ENCODE assay signal across 8 cellular contexts in the genomic region with DNA sequence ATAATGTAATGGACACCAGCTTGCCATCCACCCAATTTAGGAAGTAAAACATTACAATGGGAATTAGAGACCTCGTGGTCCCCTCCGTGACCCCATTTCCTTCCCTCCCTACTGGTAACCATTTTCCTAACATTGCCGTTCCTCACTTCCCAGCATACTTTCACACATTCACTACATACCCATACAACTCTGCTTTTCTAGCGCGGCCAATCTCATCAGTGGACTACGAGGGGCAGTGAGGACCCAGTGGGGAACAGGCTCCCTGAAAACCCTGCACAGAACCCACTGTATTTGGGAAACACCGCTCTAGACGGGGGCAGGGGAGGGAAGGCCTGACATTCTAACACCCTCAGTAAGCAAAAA. TPM values are rescaled to one million over a fixed set of nuclear protein-coding genes. Genes with fewer than 3 reads are reported as not detected.
DNase-seq lines count a peak whose midpoint lies in the region; ATAC-seq, FAIRE-seq and TF ChIP-seq lines count a peak whose summit lies in the region.

No MANE protein-coding gene starts in this region.

- no peak overlapping the region for H3K56ac ChIP-seq in H1 (replicated peaks; ENCODE audit: insufficient read length, low read depth, low read length)

- no peak for ATAC-seq in natural killer cell
- ATAC-seq in HG03095 (IDR thresholded peaks at IDR 0.05; ENCODE audit: unreplicated experiment): no peak

- peaks cover 47% of the 10 kb centered on the region for H3K79me2 ChIP-seq in OCI-LY3 (ENCODE audit: low read length)
- H3K79me2 ChIP-seq in H1 (ENCODE audit: control insufficient read depth in 1 of 2, insufficient read depth in 2 of 2, low read length in 2 of 2): peaks cover 12 to 37% of the 10 kb centered on the region in 2 experiments

- peak; percentile 32 for DNase-seq in CD1c-positive myeloid dendritic cell (ENCODE audit: extremely low spot score)
- DNase-seq in GM20000 (ENCODE audit: low spot score): peak; percentile 13
- peak in 1 of 2 experiments; percentile 45 for DNase-seq in H1 (ENCODE audit: low read depth in 1 of 2, low spot score in 2 of 2)
- no peak for DNase-seq in natural killer cell
- no peak for DNase-seq in AG08396 (ENCODE audit: low spot score)
- DNase-seq in HuH-7.5 (ENCODE audit: low spot score): no peak

- H3K14ac ChIP-seq in H1 (ENCODE audit: insufficient read length): no peak overlapping the region

- H3K18ac ChIP-seq in H1 (ENCODE audit: extremely low read depth, low read length): no peak overlapping the region

- H3K9ac ChIP-seq in OCI-LY3 (ENCODE audit: low read length): peak overlapping the region; percentile 96
- H3K9ac ChIP-seq in H1 (replicated peaks in 1 of 4; ENCODE audit: extremely low read depth in 1 of 4, low read depth in 3 of 4, low read length in 3 of 4): peak overlapping the region in 1 of 4 experiments; percentile 47; a peak in 1 of 7 replicates

- H2AFZ ChIP-seq in OCI-LY3 (ENCODE audit: low read depth, low read length): no peak overlapping the region; the same call in 1 of the 2 replicates
- peak overlapping the region; percentile 60 for H2AFZ ChIP-seq in H1 (ENCODE audit: low read length)

- no peak overlapping the region for H4K91ac ChIP-seq in H1 (replicated peaks; ENCODE audit: insufficient read length, low read length)

- H3K27me3 ChIP-seq in OCI-LY3 (ENCODE audit: low read depth, low read length) (no peaks in the 10 kb centered on the region), H1 (replicated peaks in 1 of 4; ENCODE audit: control insufficient read depth in 3 of 4, extremely low read depth in 1 of 4, insufficient read depth in 3 of 4, low read length in 3 of 4) (no peaks in the 10 kb centered on the region)

- H2BK12ac ChIP-seq in H1 (ENCODE audit: low read depth, low read length): no peak overlapping the region; the same call in 1 of the 2 replicates

- intact Hi-C loops in natural killer cell (cut with micrococcal nuclease): loop anchor here (1.0 kb wide), 2 partner anchors 101 to 120 kb away; a partner anchor contains a TSS

- H3K27ac ChIP-seq in OCI-LY3 (ENCODE audit: low read length) (peak overlapping the region; percentile 64), H1 (ENCODE audit: low read depth, low read length) (no peak overlapping the region)

- no peak for FAIRE-seq in H1 (lab: Jason Lieb, UNC)

- H3K79me1 ChIP-seq in H1 (ENCODE audit: low read depth, low read length): peaks cover 9% of the 10 kb centered on the region; the same call in 1 of the 2 replicates

- CTCF ChIA-PET in H1 (lab: Charles Lee; ENCODE audit: partially characterized antibody): interaction anchor here (0.8 to 2.4 kb wide), 3 partner anchors 25 to 121 kb away, joined by 3 to 9 read pairs (median 7); no protein-coding TSS in a partner anchor

- no peaks in the 10 kb centered on the region for H3K9me3 ChIP-seq in OCI-LY3 (ENCODE audit: insufficient read depth, low read length)
- H3K9me3 ChIP-seq in H1 (ENCODE audit: insufficient read depth in 2 of 2, low read depth in 1 of 2, low read length in 1 of 2): no peaks in the 10 kb centered on the region

- TF ChIP-seq POLR2A in H1 (IDR thresholded peaks at IDR 0.05; ENCODE audit: control extremely low read depth in 1 of 2, low read depth in 2 of 2, low read length in 2 of 2): no peak

- no peak overlapping the region for H4K8ac ChIP-seq in H1 (ENCODE audit: extremely low read depth, insufficient read depth, low read length)

- peaks cover 8% of the 10 kb centered on the region; the same call in 1 of the 2 replicates for H3K23me2 ChIP-seq in H1 (ENCODE audit: low read depth, low read length)

- H3K4me3 ChIP-seq in OCI-LY3 (ENCODE audit: low read length) (peak overlapping the region; percentile 90), H1 (ENCODE audit: extremely low read depth in 1 of 4, insufficient read depth in 2 of 4, low read depth in 3 of 4, low read length in 4 of 4) (peak overlapping the region; percentile 64 to 86 (median 76))

- H3K36me3 Mint-ChIP-seq in natural killer cell: no peaks in the 10 kb centered on the region

- H2BK120ac ChIP-seq in H1 (replicated peaks; ENCODE audit: low read depth, low read length): no peak overlapping the region

- no peaks in the 10 kb centered on the region for H3K9me3 Mint-ChIP-seq in natural killer cell

- no peak overlapping the region for H2BK5ac ChIP-seq in H1 (ENCODE audit: low read depth, low read length)

- peaks cover 9% of the 10 kb centered on the region for H3K36me3 ChIP-seq in OCI-LY3 (replicated peaks; ENCODE audit: low read depth, low read length)
- H3K36me3 ChIP-seq in H1 (ENCODE audit: control insufficient read depth in 2 of 4, insufficient read depth in 4 of 4, low read length in 3 of 4): peaks cover 0 to 7% (median 0%) of the 10 kb centered on the region in 4 experiments; a peak in 3 of 8 replicates

- TF ChIP-seq EP300 in H1 (IDR thresholded peaks at IDR 0.05; ENCODE audit: borderline replicate concordance in 1 of 2, low read depth in 2 of 2, low read length in 2 of 2): no peak

- H4K5ac ChIP-seq in H1 (ENCODE audit: insufficient read length, low read depth, low read length): no peak overlapping the region

- H4K20me1 ChIP-seq in OCI-LY3 (ENCODE audit: insufficient read depth, low read length) (peaks cover 20% of the 10 kb centered on the region), H1 (replicated peaks in 1 of 2; ENCODE audit: control insufficient read depth in 1 of 2, insufficient read depth in 2 of 2, low read length in 2 of 2) (peaks cover 3 to 6% of the 10 kb centered on the region in 2 experiments)

- no peak overlapping the region for H2BK15ac ChIP-seq in H1 (ENCODE audit: low read length)

- POLR2A ChIA-PET in H1 (lab: Charles Lee; ENCODE audit: partially characterized antibody): interaction anchor here (1.8 kb wide), 1 partner anchor 12 kb away, joined by 4 read pairs; no protein-coding TSS in a partner anchor

- H3K4me2 ChIP-seq in OCI-LY3 (ENCODE audit: low read length) (peak overlapping the region; percentile 99), H1 (ENCODE audit: insufficient read depth in 1 of 2, low read depth in 2 of 2, low read length in 2 of 2) (peak overlapping the region; percentile 81 to 86)

- peak overlapping the region; percentile 96 to 97 for H3K27ac Mint-ChIP-seq in natural killer cell

- peak overlapping the region; percentile 53; the same call in 1 of the 2 replicates for H2AK5ac ChIP-seq in H1 (ENCODE audit: low read depth, low read length)

- H3K27me3 Mint-ChIP-seq in natural killer cell (ENCODE audit: low read depth in 2 of 2): no peaks in the 10 kb centered on the region

- H3K23ac ChIP-seq in H1 (ENCODE audit: insufficient read length): no peak overlapping the region

- no peak for TF ChIP-seq RAD21 in H1 (IDR thresholded peaks at IDR 0.05 in 1 of 2, conservative IDR thresholded peaks at IDR 0.05 in 1 of 2; ENCODE audit: low read depth in 2 of 2, low read length in 2 of 2)

- H3K4ac ChIP-seq in H1 (replicated peaks; ENCODE audit: insufficient read length, low read depth, low read length): no peak overlapping the region

- WGBS in H1 (ENCODE audit: extremely low coverage in 1 of 2, insufficient coverage in 1 of 2, insufficient read length in 1 of 2, insufficient replicate concordance in 2 of 2, low coverage in 1 of 2, low lambda C conversion rate in 2 of 2, missing lambda C conversion rate in 1 of 2), 2 experiments: 23% methylated on average over 8 of the region's 8 CpGs; no CpG with 5 or more reads in 1 of the 2 experiments

- no peak overlapping the region for H2BK20ac ChIP-seq in H1 (ENCODE audit: low read length)

- H3K4me3 Mint-ChIP-seq in natural killer cell: peak overlapping the region; percentile 95

- peaks cover 5% of the 10 kb centered on the region for H3K4me1 ChIP-seq in OCI-LY3 (ENCODE audit: low read length)
- peaks cover 0 to 3% (median 1%) of the 10 kb centered on the region in 4 experiments; a peak in 2 of 7 replicates for H3K4me1 ChIP-seq in H1 (replicated peaks in 1 of 4; ENCODE audit: control insufficient read depth in 3 of 4, insufficient read depth in 4 of 4, low read length in 3 of 4)

- peaks cover 17 to 26% of the 10 kb centered on the region in 2 donors for H3K4me1 Mint-ChIP-seq in natural killer cell

- TF ChIP-seq CTCF in GM20000 (IDR thresholded peaks at IDR 0.05; ENCODE audit: extremely low read depth, missing control alignments) (no peak), OCI-LY3 (IDR thresholded peaks at IDR 0.05; ENCODE audit: low read depth, low read length) (no peak), H1 (IDR thresholded peaks at IDR 0.05; ENCODE audit: control extremely low read depth in 1 of 3, insufficient read depth in 1 of 3, low read depth in 1 of 3, low read length in 3 of 3) (no peak), natural killer cell (IDR thresholded peaks at IDR 0.05) (no peak)

TF ChIP-seq in H1, 55 proteins besides CTCF, POLR2A, EP300 and RAD21 (continues in another document):
- TF ChIP-seq, protein P1, sequence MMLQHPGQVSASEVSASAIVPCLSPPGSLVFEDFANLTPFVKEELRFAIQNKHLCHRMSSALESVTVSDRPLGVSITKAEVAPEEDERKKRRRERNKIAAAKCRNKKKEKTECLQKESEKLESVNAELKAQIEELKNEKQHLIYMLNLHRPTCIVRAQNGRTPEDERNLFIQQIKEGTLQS (IDR thresholded peaks at IDR 0.05; ENCODE audit: insufficient read depth, low read depth, low read length): no peak
- TF ChIP-seq JUN (IDR thresholded peaks at IDR 0.05; ENCODE audit: low read depth, low read length) (no peak), SIX5 (IDR thresholded peaks at IDR 0.05; ENCODE audit: low read depth, low read length) (no peak)

RNA-seq across cellular contexts. Expression of a gene that starts 1.1 kb away (rescaled TPM):
- total RNA-seq in H1 (2021; fragmentation: NEBNext Ultra II Directional; extraction: Animal tissue kit (Norgen Biotek cat#: 25700)): 25.6 and 26.4 TPM in 2 replicates
- polyA plus RNA-seq in H1 (2011; rRNA removed): 15.4 and 17.6 TPM in 2 replicates
- 23.2 TPM for polyA plus RNA-seq in H1 (2011; cell fraction: cytosol; rRNA removed)
- polyA plus RNA-seq in H1 (2011; cell fraction: nucleus; rRNA removed): 76.0 TPM
- polyA plus RNA-seq in H1 (2012, experiment 1 of 2): 27.7 to 38.4 TPM (median 34.8 TPM) in 4 replicates
- 9.0 TPM for polyA plus RNA-seq in H1 (2012, experiment 2 of 2)
- polyA plus RNA-seq in H1 (2013, experiment 1 of 2): 15.4 TPM
- polyA plus RNA-seq in H1 (2013, experiment 2 of 2): 11.1 TPM
- polyA minus RNA-seq in H1 (2011; rRNA and poly(A)+ RNA removed): 36.7 and 42.8 TPM in 2 replicates
- polyA minus RNA-seq in H1 (2011; cell fraction: cytosol; rRNA and poly(A)+ RNA removed): 34.8 TPM
- 66.9 TPM for polyA minus RNA-seq in H1 (2011; cell fraction: nucleus; rRNA and poly(A)+ RNA removed)
- 10 to 100 TPM; 36.3 to 51.5 (median 39.8) TPM for total RNA-seq in natural killer cell

RNA-seq across cellular contexts. Expression of a gene that starts 53.9 kb away (rescaled TPM):
- total RNA-seq in H1 (2021; fragmentation: NEBNext Ultra II Directional; extraction: Animal tissue kit (Norgen Biotek cat#: 25700)): 85.1 and 91.9 TPM in 2 replicates
- polyA plus RNA-seq in H1 (2011; rRNA removed): 76.8 and 110 TPM in 2 replicates
- polyA plus RNA-seq in H1 (2011; cell fraction: cytosol; rRNA removed): 78.5 TPM
- 120 TPM for polyA plus RNA-seq in H1 (2011; cell fraction: nucleus; rRNA removed)
- polyA plus RNA-seq in H1 (2012, experiment 1 of 2): 99.4 to 132 TPM (median 113 TPM) in 4 replicates
- 51.6 TPM for polyA plus RNA-seq in H1 (2012, experiment 2 of 2)
- 58.5 TPM for polyA plus RNA-seq in H1 (2013, experiment 1 of 2)
- polyA plus RNA-seq in H1 (2013, experiment 2 of 2): 58.9 TPM
- polyA minus RNA-seq in H1 (2011; rRNA and poly(A)+ RNA removed): 117 and 187 TPM in 2 replicates
- polyA minus RNA-seq in H1 (2011; cell fraction: cytosol; rRNA and poly(A)+ RNA removed): 74.1 TPM
- polyA minus RNA-seq in H1 (2011; cell fraction: nucleus; rRNA and poly(A)+ RNA removed): 26.6 TPM
- total RNA-seq in natural killer cell: 10 to 100 TPM in 1 of 3 donors, 1 to 10 TPM in 2; 5.8 to 13.6 (median 7.8) TPM

Comparison
In these comparisons a context has a peak if more than half of its experiments do, and no peak if none do; other contexts are left out.
1. DNase-seq: peak in CD1c-positive myeloid dendritic cell (single experiment) and GM20000 (single experiment); none in natural killer cell (single experiment), AG08396 (single experiment) and HuH-7.5 (single experiment).